Comparison of ENCODE assay signal across 12 cellular contexts in genomic region chr22:25076281-25076680, GRCh38.
DNase-seq lines count a peak whose midpoint lies in the region; ATAC-seq lines count a peak whose summit lies in the region.
"Had no signal": no experiment of that assay in that cellular context is flagged by ENCODE, and none has a peak within 500 bp of the region (broad histone marks: within the 10 kb centered on the region; RNA-seq: fewer than 3 reads in every experiment).

No MANE protein-coding gene starts in this region.

- no peaks in the 10 kb centered on the region for H4K20me1 ChIP-seq in Karpas-422 (ENCODE audit: insufficient read depth, low read depth, low read length)

- no peaks in the 10 kb centered on the region for H3K9me3 ChIP-seq in MG63
- no peaks in the 10 kb centered on the region for H3K9me3 ChIP-seq in Karpas-422 (ENCODE audit: low read length)
- H3K9me3 ChIP-seq: esophagus squamous epithelium had no signal

- H3K27ac Mint-ChIP-seq in activated naive CD8-positive, alpha-beta T cell treated with anti-CD3 and anti-CD28 coated beads for 36 hours = peak overlapping the region; percentile 88

- H2AFZ ChIP-seq in Karpas-422 (ENCODE audit: low read length) = no peak overlapping the region

- H3K4me3 Mint-ChIP-seq in activated naive CD8-positive, alpha-beta T cell treated with anti-CD3 and anti-CD28 coated beads for 36 hours = peak overlapping the region; percentile 24

- peaks cover 4% of the 10 kb centered on the region for H3K36me3 Mint-ChIP-seq in activated naive CD8-positive, alpha-beta T cell treated with anti-CD3 and anti-CD28 coated beads for 36 hours

- H3K4me2 ChIP-seq in Karpas-422 (ENCODE audit: low read depth, low read length, poor library complexity, severe bottlenecking) = no peak overlapping the region

- H3K27me3 ChIP-seq in MG63 (no peaks in the 10 kb centered on the region), Karpas-422 (ENCODE audit: low read length) (no peaks in the 10 kb centered on the region)
- H3K27me3 ChIP-seq: esophagus squamous epithelium had no signal

- H3K9me2 ChIP-seq in Karpas-422 (replicated peaks; ENCODE audit: insufficient read depth, low read length) = no peaks in the 10 kb centered on the region

- peak; percentile 75 for DNase-seq in activated CD4-positive, alpha-beta T cell treated with anti-CD3 and anti-CD28 coated beads for 48 hours
- peak; percentile 78 for DNase-seq in activated naive CD8-positive, alpha-beta T cell treated with anti-CD3 and anti-CD28 coated beads for 36 hours
- peak; percentile 66 for DNase-seq in stimulated activated CD4-positive, alpha-beta T cell treated with anti-CD3 and anti-CD28 coated beads, Interleukin-4, amount 100 ng/mL, for 1 hour
- DNase-seq in DMS114 treated with DMSO at 0.1 percent for 48 hours (lab: John Stamatoyannopoulos, UW; ENCODE audit: unreplicated experiment) (no peak), HCEC 1CT (no peak), MG63 (no peak), Karpas-422 (no peak)
- DNase-seq: activated CD4-positive, CD25-positive, alpha-beta regulatory T cell treated with anti-CD3 and anti-CD28 coated beads, Interleukin-2, amount 50 U/mL, for 72 hours; esophagus squamous epithelium; Kasumi-1; NCI-H2081 treated with DMSO at 0.1 percent for 48 hours had no signal

- H3K9ac ChIP-seq in Karpas-422 (ENCODE audit: low read length) = no peak overlapping the region

- H3K36me3 ChIP-seq in MG63 (no peaks in the 10 kb centered on the region), Karpas-422 (ENCODE audit: insufficient read depth, low read length) (no peaks in the 10 kb centered on the region)

- ATAC-seq in GM18498 (IDR thresholded peaks at IDR 0.05; ENCODE audit: unreplicated experiment) = peak; percentile 43

- H3K4me1 Mint-ChIP-seq in activated naive CD8-positive, alpha-beta T cell treated with anti-CD3 and anti-CD28 coated beads for 36 hours = peaks cover 77% of the 10 kb centered on the region

- H3K79me2 ChIP-seq in Karpas-422 (ENCODE audit: low read length) = no peaks in the 10 kb centered on the region

- H3K4me3 ChIP-seq in MG63 = no peak overlapping the region
- H3K4me3 ChIP-seq in Karpas-422 (ENCODE audit: low read length) = no peak overlapping the region
- H3K4me3 ChIP-seq: esophagus squamous epithelium had no signal

- no peaks in the 10 kb centered on the region for H3K27me3 Mint-ChIP-seq in activated naive CD8-positive, alpha-beta T cell treated with anti-CD3 and anti-CD28 coated beads for 36 hours

- no peaks in the 10 kb centered on the region for H3K9me3 Mint-ChIP-seq in activated naive CD8-positive, alpha-beta T cell treated with anti-CD3 and anti-CD28 coated beads for 36 hours

- H3K4me1 ChIP-seq in Karpas-422 (ENCODE audit: low read length) = no peaks in the 10 kb centered on the region

- no peak overlapping the region for H3K27ac ChIP-seq in Karpas-422 (ENCODE audit: low read length)
- H3K27ac ChIP-seq: esophagus squamous epithelium had no signal

Comparison
In these comparisons a context has a peak if more than half of its experiments do, and no peak if none do; other contexts are left out.
1. DNase-seq: peak in activated CD4-positive, alpha-beta T cell treated with anti-CD3 and anti-CD28 coated beads for 48 hours (single experiment), activated naive CD8-positive, alpha-beta T cell treated with anti-CD3 and anti-CD28 coated beads for 36 hours (single experiment) and stimulated activated CD4-positive, alpha-beta T cell treated with anti-CD3 and anti-CD28 coated beads, Interleukin-4, amount 100 ng/mL, for 1 hour (single experiment); none in DMS114 treated with DMSO at 0.1 percent for 48 hours (single experiment), HCEC 1CT (single experiment), MG63 (single experiment) and Karpas-422 (single experiment).